Comparison of ENCODE assay signal across 1 cellular context in genomic region chr1:94701796-94702439, GRCh38.
TF ChIP-seq lines count a peak whose summit lies in the region.

No MANE protein-coding gene starts in this region.

TF ChIP-seq in H1, 55 proteins besides CTCF, POLR2A, EP300 and RAD21:
- TF ChIP-seq, protein P1, sequence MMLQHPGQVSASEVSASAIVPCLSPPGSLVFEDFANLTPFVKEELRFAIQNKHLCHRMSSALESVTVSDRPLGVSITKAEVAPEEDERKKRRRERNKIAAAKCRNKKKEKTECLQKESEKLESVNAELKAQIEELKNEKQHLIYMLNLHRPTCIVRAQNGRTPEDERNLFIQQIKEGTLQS (IDR thresholded peaks at IDR 0.05; ENCODE audit: insufficient read depth, low read depth, low read length), result no peak
- TF ChIP-seq PHF8 (conservative IDR thresholded peaks at IDR 0.05; ENCODE audit: low read depth, low read length) (no peak), BCL11A (IDR thresholded peaks at IDR 0.05; ENCODE audit: low read depth in 2 of 2, low read length in 2 of 2) (no peak), SIX5 (IDR thresholded peaks at IDR 0.05; ENCODE audit: low read depth, low read length) (no peak)
